Comparison of ENCODE assay signal across 1 cellular context in the genomic region with DNA sequence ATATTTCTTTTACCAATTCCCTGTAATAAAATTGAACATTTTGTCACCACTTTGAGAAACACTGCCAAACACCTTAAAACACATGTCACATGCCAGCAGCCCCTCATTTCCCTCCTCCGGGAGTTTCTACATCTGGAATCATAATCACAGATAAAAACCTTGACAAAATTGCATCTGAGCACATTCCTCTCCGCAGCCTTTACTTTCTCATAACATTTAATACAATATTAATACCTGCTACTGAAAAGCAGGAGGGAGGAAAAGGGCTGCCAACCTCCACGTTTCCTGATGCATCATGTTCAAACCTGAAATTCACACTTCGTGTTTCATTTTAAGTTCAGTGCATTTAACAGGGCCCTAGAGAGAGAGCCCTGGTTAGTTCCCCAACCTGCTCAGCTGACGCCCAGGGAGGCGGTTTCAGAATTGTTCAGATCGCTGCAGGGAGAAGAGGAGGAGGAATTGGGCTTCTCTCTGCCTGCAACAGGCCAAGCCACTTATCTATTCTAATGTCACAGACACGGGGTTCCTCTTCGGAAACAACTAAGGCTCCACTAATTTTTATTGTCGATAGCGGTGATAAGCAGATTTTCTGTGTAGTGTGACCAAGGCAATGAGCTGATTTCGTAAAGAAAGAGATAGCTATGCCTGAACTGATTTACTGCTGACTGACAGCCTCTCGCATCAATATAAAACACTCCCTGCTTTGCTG.
TF ChIP-seq lines count a peak whose summit lies in the region.

No MANE protein-coding gene starts in this region.

TF ChIP-seq in HEK293, 187 proteins besides CTCF, POLR2A, EP300 and RAD21 (continued from another document):
- TF ChIP-seq, protein P1, sequence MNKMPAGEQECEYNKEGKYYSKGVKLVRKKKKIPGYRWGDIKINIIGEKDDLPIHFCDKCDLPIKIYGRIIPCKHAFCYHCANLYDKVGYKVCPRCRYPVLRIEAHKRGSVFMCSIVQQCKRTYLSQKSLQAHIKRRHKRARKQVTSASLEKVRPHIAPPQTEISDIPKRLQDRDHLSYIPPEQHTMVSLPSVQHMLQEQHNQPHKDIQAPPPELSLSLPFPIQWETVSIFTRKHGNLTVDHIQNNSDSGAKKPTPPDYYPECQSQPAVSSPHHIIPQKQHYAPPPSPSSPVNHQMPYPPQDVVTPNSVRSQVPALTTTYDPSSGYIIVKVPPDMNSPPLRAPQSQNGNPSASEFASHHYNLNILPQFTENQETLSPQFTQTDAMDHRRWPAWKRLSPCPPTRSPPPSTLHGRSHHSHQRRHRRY (tag by site-specific recombination; IDR thresholded peaks at IDR 0.05): no peak
